15 cellular contexts compared by ENCODE assay signal in genomic region chr11:66906077-66906929, GRCh38. TPM values are rescaled to one million over a fixed set of nuclear protein-coding genes. Genes with fewer than 3 reads are reported as not detected.
DNase-seq lines count a peak whose midpoint lies in the region; ATAC-seq, FAIRE-seq and TF ChIP-seq lines count a peak whose summit lies in the region.
"Had no signal": no experiment of that assay in that cellular context is flagged by ENCODE, and none has a peak within 500 bp of the region (broad histone marks: within the 10 kb centered on the region; RNA-seq: fewer than 3 reads in every experiment).

No MANE protein-coding gene starts in this region.

- H3K36me3 ChIP-seq in HCT116 (ENCODE audit: control insufficient read depth in 1 of 2, insufficient read depth in 2 of 2, low read length in 2 of 2) (no peaks in the 10 kb centered on the region), K562 (ENCODE audit: control insufficient read depth, insufficient read depth, low read length) (no peaks in the 10 kb centered on the region; the same call in 2 of the 3 replicates), skeletal muscle satellite cell (ENCODE audit: insufficient read depth, low read length) (no peaks in the 10 kb centered on the region), MM.1S (replicated peaks; ENCODE audit: insufficient read depth, low read length) (no peaks in the 10 kb centered on the region)
- H3K36me3 ChIP-seq: colonic mucosa, heart right ventricle, SJSA1 had no signal

- H3K9me2 ChIP-seq in HCT116 (ENCODE audit: insufficient read depth), result no peaks in the 10 kb centered on the region
- H3K9me2 ChIP-seq in MM.1S (replicated peaks; ENCODE audit: insufficient read depth, low read length), result no peaks in the 10 kb centered on the region

- WGBS in K562 (ENCODE audit: insufficient coverage, low coverage, missing lambda C conversion rate), result 44% methylated on average over 14 of the region's 16 CpGs
- 62% methylated on average over 16 of the region's 16 CpGs for WGBS in right cardiac atrium

- DNase-seq in HCT116 (ENCODE audit: low read depth, low spot score) (peak; percentile 36), K562 (ENCODE audit: extremely low read depth in 1 of 4, low spot score in 3 of 4) (no peak), right cardiac atrium (peak in 2 of 3 donors; percentile 36 to 74), MM.1S (no peak), activated gamma-delta T cell treated with Interleukin-2 at 50 U/mL for 16 hours (no peak)
- no peak for DNase-seq in effector memory CD8-positive, alpha-beta T cell
- DNase-seq: activated CD4-positive, alpha-beta T cell treated with anti-CD3 and anti-CD28 coated beads, Interleukin-2, amount 10 ng/mL, durations not matched to agents 24 days and 14 days; activated naive CD4-positive, alpha-beta T cell treated with Interleukin-2 at 50 U/mL for 16 hours; colonic mucosa; heart right ventricle; NCI-H446 had no signal

- no peaks in the 10 kb centered on the region for H3K79me2 ChIP-seq in HCT116 (ENCODE audit: insufficient read depth, low read length)
- no peaks in the 10 kb centered on the region for H3K79me2 ChIP-seq in K562 (ENCODE audit: control insufficient read depth, insufficient read depth, low read length)
- no peaks in the 10 kb centered on the region for H3K79me2 ChIP-seq in MM.1S (ENCODE audit: low read length)

- H3K9me1 ChIP-seq in K562 (ENCODE audit: control insufficient read depth, insufficient read depth, low read length), result no peaks in the 10 kb centered on the region

- H3K9me3 ChIP-seq in HCT116 (ENCODE audit: control insufficient read depth in 1 of 2, insufficient read depth in 1 of 2, low read depth in 1 of 2, low read length in 2 of 2), result no peaks in the 10 kb centered on the region
- no peaks in the 10 kb centered on the region for H3K9me3 ChIP-seq in K562 (replicated peaks; ENCODE audit: control insufficient read depth, insufficient read depth, low read depth, low read length)
- no peaks in the 10 kb centered on the region for H3K9me3 ChIP-seq in right cardiac atrium (ENCODE audit: control insufficient read depth, low read length)
- no peaks in the 10 kb centered on the region for H3K9me3 ChIP-seq in skeletal muscle satellite cell (replicated peaks; ENCODE audit: low read length)
- no peaks in the 10 kb centered on the region for H3K9me3 ChIP-seq in MM.1S (replicated peaks; ENCODE audit: insufficient read depth, low read length)
- H3K9me3 ChIP-seq: colonic mucosa, heart right ventricle, SJSA1 had no signal

- no peaks in the 10 kb centered on the region for H3K4me1 Mint-ChIP-seq in effector memory CD8-positive, alpha-beta T cell (ENCODE audit: low read depth in 2 of 2)
- H3K4me1 Mint-ChIP-seq: activated CD4-positive, alpha-beta T cell treated with anti-CD3 and anti-CD28 coated beads, Interleukin-2, amount 10 ng/mL, durations not matched to agents 24 days and 14 days; CD8-positive, alpha-beta memory T cell had no signal

- H3K27me3 ChIP-seq in HCT116 (ENCODE audit: insufficient read depth, low read length) (no peaks in the 10 kb centered on the region), K562 (ENCODE audit: control insufficient read depth in 2 of 2, insufficient read depth in 2 of 2, low read length in 2 of 2) (no peaks in the 10 kb centered on the region), right cardiac atrium (ENCODE audit: control insufficient read depth, insufficient read depth) (no peaks in the 10 kb centered on the region), skeletal muscle satellite cell (ENCODE audit: control insufficient read depth, insufficient read depth, low read length) (no peaks in the 10 kb centered on the region), MM.1S (replicated peaks; ENCODE audit: insufficient read depth, low read length) (peaks cover 23% of the 10 kb centered on the region)
- H3K27me3 ChIP-seq: colonic mucosa, heart right ventricle, SJSA1 had no signal

- no peak overlapping the region for H3K4me3 Mint-ChIP-seq in effector memory CD8-positive, alpha-beta T cell
- H3K4me3 Mint-ChIP-seq: activated CD4-positive, alpha-beta T cell treated with anti-CD3 and anti-CD28 coated beads, Interleukin-2, amount 10 ng/mL, durations not matched to agents 24 days and 14 days; CD8-positive, alpha-beta memory T cell had no signal

- intact Hi-C loops in HCT116 (cut with micrococcal nuclease) (no loop called here), K562 (cut with micrococcal nuclease) (no loop called here), right cardiac atrium (cut with DNase I) (no loop called here)

- H3F3A ChIP-seq in MM.1S (ENCODE audit: insufficient read depth, low read length), result no peaks in the 10 kb centered on the region

- POLR2A ChIA-PET in HCT116 (lab: Charles Lee) (interaction anchor here (1.3 kb wide), 1 partner anchor 24 kb away, joined by 3 read pairs; no protein-coding TSS in a partner anchor), K562 (lab: Yijun Ruan, JAX) (interaction anchor here (0.6 to 1.3 kb wide), 4 partner anchors 9 to 485 kb away, joined by 3 to 5 read pairs (median 4); no protein-coding TSS in a partner anchor)

- H3K4me1 ChIP-seq in HCT116 (ENCODE audit: control insufficient read depth in 1 of 2, insufficient read depth in 2 of 2, low read length in 2 of 2) (peaks cover 38 to 63% of the 10 kb centered on the region in 2 experiments), K562 (replicated peaks in 1 of 2; ENCODE audit: control insufficient read depth in 2 of 2, insufficient read depth in 2 of 2, low read length in 2 of 2) (peaks cover 16 to 24% of the 10 kb centered on the region in 2 experiments), right cardiac atrium (ENCODE audit: control insufficient read depth, insufficient read depth, low read length) (no peaks in the 10 kb centered on the region), skeletal muscle satellite cell (ENCODE audit: control insufficient read depth, insufficient read depth, low read length) (peaks cover 35% of the 10 kb centered on the region), MM.1S (ENCODE audit: low read length) (peaks cover 5% of the 10 kb centered on the region)
- H3K4me1 ChIP-seq: colonic mucosa had no signal

- peak overlapping the region; percentile 21; the same call in 1 of the 2 replicates for H3K27ac ChIP-seq in HCT116 (ENCODE audit: low read depth, low read length)
- no peak overlapping the region; the same call in 2 of the 3 replicates for H3K27ac ChIP-seq in K562 (ENCODE audit: extremely low read depth, low read depth, low read length)
- H3K27ac ChIP-seq in right cardiac atrium (ENCODE audit: low read length), result no peak overlapping the region
- no peak overlapping the region for H3K27ac ChIP-seq in MM.1S (ENCODE audit: low read length)
- H3K27ac ChIP-seq: colonic mucosa, heart right ventricle, SJSA1 had no signal

- BruUV-seq in HCT116 (replicated peaks; lab: Mats Ljungman, UMichigan) (TSS peak; percentile 84), K562 (replicated peaks; lab: Mats Ljungman, UMichigan) (no TSS peak)

- TF ChIP-seq POLR2A in HCT116 (IDR thresholded peaks at IDR 0.05; ENCODE audit: borderline replicate concordance, extremely low read depth, insufficient read depth, insufficient read length) (no peak), K562 (conservative IDR thresholded peaks at IDR 0.05) (no peak)

- H3K9me3 Mint-ChIP-seq in effector memory CD8-positive, alpha-beta T cell, result no peaks in the 10 kb centered on the region
- H3K9me3 Mint-ChIP-seq: activated CD4-positive, alpha-beta T cell treated with anti-CD3 and anti-CD28 coated beads, Interleukin-2, amount 10 ng/mL, durations not matched to agents 24 days and 14 days; CD8-positive, alpha-beta memory T cell had no signal

- H3K4me2 ChIP-seq in HCT116 (ENCODE audit: low read length) (peak overlapping the region; percentile 80), K562 (ENCODE audit: insufficient read depth, low read length) (0 out of 2 replicates have a peak overlapping the region, but pooled peaks have one; percentile 9), skeletal muscle satellite cell (ENCODE audit: low read length) (peak overlapping the region; percentile 3), MM.1S (ENCODE audit: low read depth, low read length) (no peak overlapping the region)

- RAD21 ChIA-PET in HCT116 (lab: Charles Lee; ENCODE audit: low non-redundant PET in 1 of 2, low total read pairs in 2 of 2, uncharacterized antibody in 2 of 2, unreplicated experiment in 2 of 2), result no interaction called here

- in situ Hi-C loops in K562 (cut with MboI), result no loop called here

- H2AFZ ChIP-seq in HCT116 (ENCODE audit: low read depth, low read length, poor library complexity, severe bottlenecking) (no peak overlapping the region), K562 (ENCODE audit: low read depth, low read length) (peak overlapping the region; percentile 34; the same call in 1 of the 2 replicates), MM.1S (ENCODE audit: low read length) (no peak overlapping the region)

- H3K9ac ChIP-seq in HCT116 (ENCODE audit: low read length), result peak overlapping the region; percentile 48
- H3K9ac ChIP-seq in K562 (ENCODE audit: insufficient read depth in 1 of 2, low read depth in 2 of 2, low read length in 2 of 2), result peak overlapping the region in 1 of 2 experiments; percentile 83; a peak in 2 of 4 replicates
- H3K9ac ChIP-seq in skeletal muscle satellite cell (ENCODE audit: low read depth, low read length), result no peak overlapping the region
- H3K9ac ChIP-seq in MM.1S (ENCODE audit: low read length), result no peak overlapping the region

- CTCF ChIA-PET in HCT116 (lab: Charles Lee), result no interaction called here
- CTCF ChIA-PET in K562 (lab: Yijun Ruan, JAX; ENCODE audit: low intra/inter-chr PET ratio), result no interaction called here

- no peaks in the 10 kb centered on the region for H4K20me1 ChIP-seq in HCT116 (ENCODE audit: insufficient read depth)
- H4K20me1 ChIP-seq in K562 (replicated peaks; ENCODE audit: control insufficient read depth, insufficient read depth, low read length), result peaks cover 4% of the 10 kb centered on the region
- H4K20me1 ChIP-seq in MM.1S (ENCODE audit: insufficient read depth, low read length), result no peaks in the 10 kb centered on the region

- no peak for TF ChIP-seq RAD21 in HCT116 (IDR thresholded peaks at IDR 0.05; ENCODE audit: low read depth)
- no peak for TF ChIP-seq RAD21 in K562 (CRISPR knock-in tag; conservative IDR thresholded peaks at IDR 0.05 in 1 of 2, IDR thresholded peaks at IDR 0.05 in 1 of 2)

- no peaks in the 10 kb centered on the region for H3K36me3 Mint-ChIP-seq in effector memory CD8-positive, alpha-beta T cell (ENCODE audit: insufficient read depth)
- H3K36me3 Mint-ChIP-seq: CD8-positive, alpha-beta memory T cell had no signal

- TF ChIP-seq CTCF in HCT116 (IDR thresholded peaks at IDR 0.05 in 2 of 3, conservative IDR thresholded peaks at IDR 0.05 in 1 of 3; ENCODE audit: borderline replicate concordance in 1 of 3, insufficient read depth in 1 of 3, low read depth in 2 of 3, low read length in 2 of 3) (no peak), K562 (IDR thresholded peaks at IDR 0.05 in 2 of 3, conservative IDR thresholded peaks at IDR 0.05 in 1 of 3; ENCODE audit: insufficient read depth in 2 of 3, low read depth in 1 of 3, low read length in 3 of 3) (no peak), MM.1S (IDR thresholded peaks at IDR 0.05; ENCODE audit: low read length) (no peak)

- H3K27me3 Mint-ChIP-seq in effector memory CD8-positive, alpha-beta T cell, result peaks cover 5 to 20% of the 10 kb centered on the region in 2 donors

- no peak overlapping the region for H3K27ac Mint-ChIP-seq in effector memory CD8-positive, alpha-beta T cell
- H3K27ac Mint-ChIP-seq: activated CD4-positive, alpha-beta T cell treated with anti-CD3 and anti-CD28 coated beads, Interleukin-2, amount 10 ng/mL, durations not matched to agents 24 days and 14 days had no signal

- ATAC-seq in HCT116 (peak; percentile 58), K562 (no peak), right cardiac atrium (no peak), GM18520 (IDR thresholded peaks at IDR 0.05; ENCODE audit: unreplicated experiment) (no peak)
- ATAC-seq in effector memory CD8-positive, alpha-beta T cell (replicated peaks), result no peak

- TF ChIP-seq EP300 in K562 (IDR thresholded peaks at IDR 0.05; ENCODE audit: low read length), result no peak

- FAIRE-seq in K562 (lab: Jason Lieb, UNC), result peak; percentile 73

- H3K4me3 ChIP-seq in HCT116 (replicated peaks in 1 of 2; ENCODE audit: low read depth in 1 of 2, low read length in 2 of 2) (peak overlapping the region; percentile 26 to 42), K562 (no peak overlapping the region), right cardiac atrium (ENCODE audit: low read length) (no peak overlapping the region), skeletal muscle satellite cell (ENCODE audit: low read length) (no peak overlapping the region), MM.1S (ENCODE audit: low read length) (no peak overlapping the region)
- H3K4me3 ChIP-seq: colonic mucosa, heart right ventricle, SJSA1 had no signal

RNA-seq across cellular contexts. Expression of gene LRFN4, which starts 49.4 kb away (rescaled TPM):
- 55.4 TPM for total RNA-seq in HCT116 (2021; ENCODE audit: unreplicated experiment)
- polyA plus RNA-seq in HCT116 (2012), result 28.7 and 30.2 TPM in 2 replicates
- total RNA-seq in K562 (2011; cell fraction: chromatin; rRNA removed; ENCODE audit: low replicate concordance), result 6.4 and 27.6 TPM in 2 replicates
- total RNA-seq in K562 (2011; cell fraction: nucleolus; rRNA removed), result 47.9 and 52.9 TPM in 2 replicates
- 13.7 and 16.8 TPM in 2 replicates for total RNA-seq in K562 (2011; cell fraction: nucleoplasm; rRNA removed)
- total RNA-seq in K562 (2014; rRNA removed), result 41.3 and 53.0 TPM in 2 replicates
- 1.1 and 1.5 TPM in 2 replicates for total RNA-seq in K562 (2014; rRNA removed; fragmentation: Illumina TruSeq; extraction: Trizol)
- 19.4 and 23.0 TPM in 2 replicates for total RNA-seq in K562 (2015; rRNA removed; fragmentation: Illumina TruSeq; extraction: Trizol)
- 59.5 and 60.1 TPM in 2 replicates for total RNA-seq in K562 (2021)
- polyA plus RNA-seq in K562 (2011; rRNA removed), result 6.7 and 11.3 TPM in 2 replicates
- polyA plus RNA-seq in K562 (2011; cell fraction: cytosol; rRNA removed), result 17.4 and 75.5 TPM in 2 replicates
- 36.1 and 82.9 TPM in 2 replicates for polyA plus RNA-seq in K562 (2011; cell fraction: nucleus; rRNA removed)
- polyA plus RNA-seq in K562 (2012), result 18.4 and 21.2 TPM in 2 replicates
- polyA plus RNA-seq in K562 (2014; fragmentation: Illumina TruSeq; extraction: Trizol), result 1.1 and 9.0 TPM in 2 replicates
- polyA plus RNA-seq in K562 (2014; fragmentation: Nextera tagmentation; extraction: Ambion mirVana), result under 1 TPM; 0.10 to 0.14 TPM
- polyA plus RNA-seq in K562 (2014; rRNA removed), result 31.5 and 32.3 TPM in 2 replicates
- polyA minus RNA-seq in K562 (2011; rRNA and poly(A)+ RNA removed), result 1.4 and 3.4 TPM in 2 replicates
- 23.3 and 29.6 TPM in 2 replicates for polyA minus RNA-seq in K562 (2011; cell fraction: cytosol; rRNA and poly(A)+ RNA removed)
- polyA minus RNA-seq in K562 (2011; cell fraction: nucleus; rRNA and poly(A)+ RNA removed), result 12.9 and 13.5 TPM in 2 replicates
- total RNA-seq in right cardiac atrium, result 10 to 100 TPM; 10.8 to 14.6 (median 11.6) TPM
- 11.8 TPM for polyA plus RNA-seq in right cardiac atrium
- total RNA-seq in skeletal muscle satellite cell (2012; rRNA removed), result 22.8 and 36.7 TPM in 2 replicates

RNA-seq across cellular contexts. Expression of gene PC, which starts 51.9 kb away (rescaled TPM):
- total RNA-seq in HCT116 (2021; ENCODE audit: unreplicated experiment) (24.1 TPM), K562 (2014; rRNA removed) (11.1 and 22.7 TPM in 2 replicates), K562 (2014; rRNA removed; fragmentation: Illumina TruSeq; extraction: Trizol) (4.4 and 8.4 TPM in 2 replicates), K562 (2015; rRNA removed; fragmentation: Illumina TruSeq; extraction: Trizol) (8.7 and 9.9 TPM in 2 replicates), K562 (2021) (38.0 and 38.4 TPM in 2 replicates), right cardiac atrium (10 to 100 TPM in 1 of 4 donors, 1 to 10 TPM in 3; 7.2 to 11.0 (median 9.0) TPM)
- polyA plus RNA-seq in HCT116 (2012), result 23.7 and 26.8 TPM in 2 replicates
- total RNA-seq in K562 (2011; cell fraction: chromatin; rRNA removed; ENCODE audit: low replicate concordance), result 53.4 and 88.6 TPM in 2 replicates
- 47.2 and 61.2 TPM in 2 replicates for total RNA-seq in K562 (2011; cell fraction: nucleolus; rRNA removed)
- 25.8 and 29.3 TPM in 2 replicates for total RNA-seq in K562 (2011; cell fraction: nucleoplasm; rRNA removed)
- polyA plus RNA-seq in K562 (2011; rRNA removed) (6.1 and 11.2 TPM in 2 replicates), K562 (2014; fragmentation: Illumina TruSeq; extraction: Trizol) (13.7 and 20.7 TPM in 2 replicates), K562 (2014; fragmentation: Nextera tagmentation; extraction: Ambion mirVana) (under 1 TPM; 0.94 to 0.97 TPM), K562 (2014; rRNA removed) (10.4 and 26.1 TPM in 2 replicates), right cardiac atrium (22.6 TPM)
- 5.8 and 9.3 TPM in 2 replicates for polyA plus RNA-seq in K562 (2011; cell fraction: cytosol; rRNA removed)
- 43.6 and 55.7 TPM in 2 replicates for polyA plus RNA-seq in K562 (2011; cell fraction: nucleus; rRNA removed)
- polyA plus RNA-seq in K562 (2012), result 21.3 and 21.6 TPM in 2 replicates
- polyA minus RNA-seq in K562 (2011; rRNA and poly(A)+ RNA removed), result 6.5 and 7.7 TPM in 2 replicates
- 10.8 and 16.8 TPM in 2 replicates for polyA minus RNA-seq in K562 (2011; cell fraction: cytosol; rRNA and poly(A)+ RNA removed)
- polyA minus RNA-seq in K562 (2011; cell fraction: nucleus; rRNA and poly(A)+ RNA removed), result 13.3 and 13.7 TPM in 2 replicates
- total RNA-seq in skeletal muscle satellite cell (2012; rRNA removed), result 17.2 and 17.5 TPM in 2 replicates

Comparison
In these comparisons a context has a peak if more than half of its experiments do, and no peak if none do; other contexts are left out.
1. DNase-seq: peak in HCT116 (single experiment) and right cardiac atrium (2 of 3); none in K562 (0 of 4), MM.1S (single experiment), effector memory CD8-positive, alpha-beta T cell (0 of 3) and activated gamma-delta T cell treated with Interleukin-2 at 50 U/mL for 16 hours (single experiment).
2. H3K4me3 ChIP-seq: peak in HCT116 (2 of 2); none in K562 (single experiment), right cardiac atrium (single experiment), skeletal muscle satellite cell (single experiment) and MM.1S (single experiment).
3. Of the 22 proteins assayed by ChIP-seq in both K562 and HCT116: peak only in K562: none; only in HCT116: POLR2AphosphoS5 and SP1; in both: none; in neither: 20.